Comparison of ENCODE assay signal across 1 cellular context in the genomic region with DNA sequence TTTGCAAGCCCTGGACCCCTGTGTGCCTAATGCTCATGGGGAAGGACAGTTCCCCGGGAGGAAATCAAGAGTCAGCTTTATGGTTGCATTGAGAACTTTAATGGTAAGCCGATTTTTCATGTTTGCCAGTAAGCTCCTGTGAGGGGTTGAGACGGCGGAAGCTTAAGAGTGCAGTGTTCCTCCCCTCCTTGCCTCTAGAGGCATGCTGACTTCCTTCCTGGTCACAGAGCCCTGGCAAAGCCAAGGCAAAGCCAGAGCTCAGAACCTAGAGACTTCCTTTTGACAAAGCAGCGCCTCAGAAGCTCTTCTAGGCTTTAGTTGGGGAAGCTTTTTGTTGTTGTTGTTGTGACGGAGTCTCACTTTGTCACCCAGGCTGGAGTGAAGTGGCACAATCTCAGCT.
TF ChIP-seq lines count a peak whose summit lies in the region.

No MANE protein-coding gene starts in this region.

TF ChIP-seq in HEK293T, 16 proteins besides CTCF, POLR2A, EP300 and RAD21 (continued from another document):
- TF ChIP-seq NFRKB (IDR thresholded peaks at IDR 0.05) (no peak), BHLHE40 (IDR thresholded peaks at IDR 0.05; ENCODE audit: borderline replicate concordance) (no peak), L3MBTL2 (conservative IDR thresholded peaks at IDR 0.05) (no peak), FOXA1 (IDR thresholded peaks at IDR 0.05) (no peak), SUZ12 (IDR thresholded peaks at IDR 0.05) (no peak), ELF4 (IDR thresholded peaks at IDR 0.05) (no peak), TARDBP (IDR thresholded peaks at IDR 0.05) (no peak), PKNOX1 (IDR thresholded peaks at IDR 0.05) (no peak)
